12 cellular contexts compared by ENCODE assay signal in the genomic region with DNA sequence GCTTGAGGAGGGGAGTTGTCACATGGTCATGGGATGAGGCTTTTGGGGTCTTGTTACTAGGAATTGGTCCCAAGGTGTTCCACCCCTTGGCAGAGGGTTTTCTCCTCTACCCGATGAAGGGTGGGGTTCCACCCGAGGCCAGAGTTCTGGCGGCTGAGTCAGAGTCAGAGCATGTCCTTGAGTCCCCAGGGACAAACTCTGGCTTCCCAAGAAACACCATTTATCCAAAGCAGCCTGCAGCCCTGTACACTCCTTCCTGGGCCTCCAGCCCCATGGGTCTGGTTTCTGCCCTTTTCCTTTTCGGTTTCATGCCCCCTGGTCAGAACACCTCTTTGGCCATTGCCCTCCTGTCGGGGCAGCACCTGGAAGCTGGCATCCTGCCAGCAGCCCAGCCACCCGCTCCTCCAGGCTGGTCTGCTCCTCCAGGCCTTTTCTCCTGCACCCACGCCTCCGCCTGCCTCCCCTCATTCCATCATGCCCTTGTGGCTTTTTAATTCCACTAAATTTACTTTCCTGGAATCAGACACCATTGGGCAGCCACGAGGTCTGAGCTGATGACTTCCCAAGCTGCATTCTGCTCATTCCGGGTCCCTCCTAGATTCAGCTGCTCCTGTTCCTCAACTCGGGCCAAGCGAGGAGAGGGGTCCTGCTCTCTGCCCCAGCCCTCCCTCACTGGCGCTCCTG.
DNase-seq lines count a peak whose midpoint lies in the region; ATAC-seq and TF ChIP-seq lines count a peak whose summit lies in the region.
"Had no signal": no experiment of that assay in that cellular context is flagged by ENCODE, and none has a peak within 500 bp of the region (broad histone marks: within the 10 kb centered on the region; RNA-seq: fewer than 3 reads in every experiment).

No MANE protein-coding gene starts in this region.

- H3K27ac ChIP-seq in SJSA1 (no peak overlapping the region), thyroid gland (peak overlapping the region in 1 of 3 donors; percentile 32)
- H3K27ac ChIP-seq: heart right ventricle, psoas muscle, VCaP had no signal

- DNase-seq in NCI-H146 (lab: John Stamatoyannopoulos, UW): peak; percentile 31
- DNase-seq in NCI-H146 treated with DMSO at 0.1 percent for 48 hours (lab: John Stamatoyannopoulos, UW; ENCODE audit: unreplicated experiment): no peak
- peak; percentile 45 to 66 for DNase-seq in SJSA1 (ENCODE audit: low read depth in 1 of 2, low spot score in 2 of 2)
- DNase-seq in fibroblast of the aortic adventitia (ENCODE audit: low read depth): peak; percentile 73
- DNase-seq in thyroid gland: peak; percentile 56 to 59
- no peak for DNase-seq in mesenteric fat pad (ENCODE audit: low spot score)
- DNase-seq: activated T-cell treated with anti-CD3 and anti-CD28 coated beads, Interleukin-2, amount 50 U/mL, for 1 hour; heart right ventricle; psoas muscle had no signal

- no peaks in the 10 kb centered on the region for H3K9me3 ChIP-seq in SJSA1 (replicated peaks)
- no peaks in the 10 kb centered on the region for H3K9me3 ChIP-seq in thyroid gland
- H3K9me3 ChIP-seq: heart right ventricle, psoas muscle had no signal

- no peak for ATAC-seq in HG03565 (IDR thresholded peaks at IDR 0.05; ENCODE audit: unreplicated experiment)
- ATAC-seq in GM19328 (IDR thresholded peaks at IDR 0.05; ENCODE audit: unreplicated experiment): no peak

- H3K4me1 ChIP-seq in SJSA1 (replicated peaks) (peaks cover 39% of the 10 kb centered on the region), thyroid gland (peaks cover 28 to 44% of the 10 kb centered on the region in 2 donors)
- H3K4me1 ChIP-seq: psoas muscle had no signal

- H3K27me3 ChIP-seq in SJSA1 (replicated peaks): no peaks in the 10 kb centered on the region
- no peaks in the 10 kb centered on the region for H3K27me3 ChIP-seq in thyroid gland
- H3K27me3 ChIP-seq: heart right ventricle had no signal

- no peak for TF ChIP-seq POLR2A in thyroid gland (IDR thresholded peaks at IDR 0.05)

- intact Hi-C loops in thyroid gland (cut with DNase I): no loop called here

- no peaks in the 10 kb centered on the region for H3K36me3 ChIP-seq in SJSA1
- no peaks in the 10 kb centered on the region for H3K36me3 ChIP-seq in thyroid gland
- H3K36me3 ChIP-seq: heart right ventricle had no signal

- TF ChIP-seq CTCF in fibroblast of the aortic adventitia (IDR thresholded peaks at IDR 0.05; ENCODE audit: insufficient read depth, low read length) (no peak), thyroid gland (IDR thresholded peaks at IDR 0.05) (no peak)

- no peak overlapping the region for H3K4me3 ChIP-seq in SJSA1
- H3K4me3 ChIP-seq in fibroblast of the aortic adventitia (ENCODE audit: low read depth, low read length): no peak overlapping the region
- no peak overlapping the region for H3K4me3 ChIP-seq in thyroid gland (replicated peaks in 1 of 3)
- H3K4me3 ChIP-seq: heart right ventricle, psoas muscle had no signal

- 59 to 64% methylated on average over 11 to 13 of the region's 13 CpGs for WGBS in thyroid gland, 2 donors

Comparison
In these comparisons a context has a peak if more than half of its experiments do, and no peak if none do; other contexts are left out.
1. DNase-seq: peak in NCI-H146 (single experiment), SJSA1 (2 of 2), fibroblast of the aortic adventitia (single experiment) and thyroid gland (2 of 2); none in NCI-H146 treated with DMSO at 0.1 percent for 48 hours (single experiment) and mesenteric fat pad (single experiment).